In the genomic region with DNA sequence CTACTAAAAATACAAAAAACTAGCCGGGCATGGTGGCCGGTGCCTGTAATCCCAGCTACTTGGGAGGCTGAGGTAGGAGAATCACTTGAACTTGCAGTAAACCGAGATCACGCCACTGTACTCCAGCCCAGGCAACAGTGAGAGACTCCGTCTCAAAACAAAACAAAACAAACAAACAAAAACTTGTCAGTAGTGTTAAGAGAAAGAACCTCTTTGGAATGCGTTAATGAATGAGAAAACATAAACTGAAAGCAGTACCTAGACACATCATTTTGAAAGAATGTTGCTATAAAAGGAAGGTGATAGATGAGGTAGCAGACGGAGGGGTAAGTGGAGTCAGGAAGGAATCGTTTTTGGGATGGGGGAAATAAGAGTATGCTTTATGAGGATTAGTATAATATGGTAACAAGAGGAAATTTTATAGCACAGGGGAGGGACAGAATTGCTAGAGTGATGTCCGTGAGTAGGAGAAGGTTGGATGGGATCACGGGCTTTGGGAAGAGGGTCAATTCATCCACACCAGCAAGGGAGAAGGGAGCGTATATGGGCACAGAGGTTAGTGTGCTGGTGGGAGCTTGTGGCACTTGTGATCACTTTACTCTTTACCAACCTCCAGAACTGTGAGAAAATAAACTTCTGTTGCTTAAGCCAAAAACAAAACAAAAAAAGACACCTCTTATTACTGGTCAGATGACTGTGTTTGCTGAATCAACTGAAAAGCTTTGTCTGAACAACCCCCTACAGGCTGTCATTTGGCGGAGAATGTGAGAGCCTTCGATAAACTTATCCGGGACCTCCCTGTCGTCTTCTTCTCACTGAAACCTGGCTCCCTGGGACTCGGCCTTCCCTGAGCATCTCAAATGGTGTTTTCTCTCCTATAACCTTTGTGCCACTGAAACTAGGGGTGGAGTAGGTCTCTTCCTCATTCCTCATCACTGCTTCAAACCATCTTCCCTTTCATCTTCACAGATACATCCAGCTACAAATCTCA, we compare ENCODE assay signal across 27 cellular contexts. TPM values are rescaled to one million over a fixed set of nuclear protein-coding genes. Genes with fewer than 3 reads are reported as not detected.
DNase-seq lines count a peak whose midpoint lies in the region; ATAC-seq, FAIRE-seq and TF ChIP-seq lines count a peak whose summit lies in the region.
"Had no signal": no experiment of that assay in that cellular context is flagged by ENCODE, and none has a peak within 500 bp of the region (broad histone marks: within the 10 kb centered on the region; RNA-seq: fewer than 3 reads in every experiment).

No MANE protein-coding gene starts in this region.

- H2AFZ ChIP-seq in SK-N-SH (ENCODE audit: low read depth): no peak overlapping the region

- H3K9ac ChIP-seq in SK-N-SH: no peak overlapping the region
- H3K9ac ChIP-seq in HUES48 (ENCODE audit: low read depth, low read length): no peak overlapping the region

- H3F3A ChIP-seq in SK-N-SH (replicated peaks; ENCODE audit: insufficient read depth): no peaks in the 10 kb centered on the region

- no peaks in the 10 kb centered on the region for H3K27me3 Mint-ChIP-seq in MCF 10A (ENCODE audit: insufficient read depth, unreplicated experiment)

- no peaks in the 10 kb centered on the region; the same call in 1 of the 2 replicates for H3K27me3 ChIP-seq in SK-N-SH (ENCODE audit: insufficient read depth)
- no peaks in the 10 kb centered on the region for H3K27me3 ChIP-seq in HUES48 (ENCODE audit: control insufficient read depth, insufficient read depth, low read length)
- H3K27me3 ChIP-seq in bronchial epithelial cell (ENCODE audit: control insufficient read depth, insufficient read depth, low read length): no peaks in the 10 kb centered on the region

- no peak for TF ChIP-seq EP300 in SK-N-SH (IDR thresholded peaks at IDR 0.05; ENCODE audit: borderline replicate concordance in 1 of 2, low read depth in 1 of 2, low read length in 1 of 2)

- no peaks in the 10 kb centered on the region for H3K9me2 ChIP-seq in SK-N-SH

- H3K36me3 ChIP-seq in SK-N-SH (replicated peaks in 1 of 2; ENCODE audit: control insufficient read depth in 1 of 2, insufficient read depth in 2 of 2, low read length in 1 of 2) (no peaks in the 10 kb centered on the region), HUES48 (ENCODE audit: control insufficient read depth, insufficient read depth, low read length) (no peaks in the 10 kb centered on the region), bronchial epithelial cell (ENCODE audit: control insufficient read depth, insufficient read depth, low read length) (no peaks in the 10 kb centered on the region)
- H3K36me3 ChIP-seq: prostate gland had no signal

- H3K4me3 ChIP-seq in SK-N-SH (ENCODE audit: low read depth in 2 of 2, low read length in 1 of 2) (no peak overlapping the region), HUES48 (ENCODE audit: low read depth, low read length) (no peak overlapping the region), bronchial epithelial cell (ENCODE audit: low read depth, low read length) (no peak overlapping the region)
- H3K4me3 ChIP-seq: prostate gland, smooth muscle cell had no signal

- ATAC-seq in SK-N-SH treated with all-trans-retinoic acid at 6 μM for 48 hours: peak; percentile 39; the same call in 2 of the 3 replicates

- H3K9me3 ChIP-seq in SK-N-SH: no peaks in the 10 kb centered on the region
- no peaks in the 10 kb centered on the region for H3K9me3 ChIP-seq in HUES48 (ENCODE audit: control insufficient read depth, insufficient read depth, low read length)
- H3K9me3 ChIP-seq: prostate gland had no signal

- H4K20me1 ChIP-seq in SK-N-SH (ENCODE audit: insufficient read depth): no peaks in the 10 kb centered on the region

- TF ChIP-seq RAD21 in SK-N-SH (IDR thresholded peaks at IDR 0.05; ENCODE audit: low read length): no peak

- H3K36me3 Mint-ChIP-seq in MCF 10A (ENCODE audit: insufficient read depth, unreplicated experiment): no peaks in the 10 kb centered on the region
- H3K36me3 Mint-ChIP-seq: activated naive CD8-positive, alpha-beta T cell; mesothelial cell of epicardium had no signal

- H3K4me3 Mint-ChIP-seq in MCF 10A (ENCODE audit: unreplicated experiment): no peak overlapping the region
- H3K4me3 Mint-ChIP-seq: activated naive CD8-positive, alpha-beta T cell; mesothelial cell of epicardium; nephron progenitor cell had no signal

- no TSS peak for BruUV-seq in MCF 10A (replicated peaks; lab: Mats Ljungman, UMichigan)

- no peaks in the 10 kb centered on the region for H3K9me3 Mint-ChIP-seq in MCF 10A (ENCODE audit: unreplicated experiment)
- H3K9me3 Mint-ChIP-seq: mesothelial cell of epicardium, nephron progenitor cell had no signal

- DNase-seq in SK-N-SH (no peak), bronchial epithelial cell (ENCODE audit: low read depth) (peak; percentile 69), renal cortical epithelial cell (ENCODE audit: low read depth) (peak; percentile 79), NCI-H524 (lab: John Stamatoyannopoulos, UW) (no peak), MCF 10A (ENCODE audit: unreplicated experiment) (no peak), NCI-H128 (lab: John Stamatoyannopoulos, UW; ENCODE audit: unreplicated experiment) (no peak)
- DNase-seq: cortex of kidney; DMS153; foreskin fibroblast; HCEC 1CT; hypothalamus; NCI-H1694; NCI-H345; nephron progenitor cell; SHP77; stimulated activated CD8-positive, alpha-beta memory T cell treated with anti-CD3 and anti-CD28 coated beads, Interleukin-4, amount 100 ng/mL, for 48 hours; substantia nigra; T-helper 2 cell had no signal

- H3K79me2 ChIP-seq in SK-N-SH (ENCODE audit: insufficient read depth): no peaks in the 10 kb centered on the region

- peaks cover 10% of the 10 kb centered on the region for H3K4me1 Mint-ChIP-seq in MCF 10A (ENCODE audit: insufficient read depth, unreplicated experiment)
- H3K4me1 Mint-ChIP-seq: mesothelial cell of epicardium had no signal

- FAIRE-seq in bronchial epithelial cell (lab: Jason Lieb, UNC): no peak
- FAIRE-seq: A204.1, endothelial cell of umbilical vein had no signal

- CTCF ChIA-PET in SK-N-SH (lab: Yijun Ruan, JAX) (interaction anchor here (2.0 kb wide), 1 partner anchor 14 kb away, joined by 10 read pairs; no protein-coding TSS in a partner anchor), MCF 10A (lab: Yijun Ruan, JAX) (interaction anchor here (0.8 to 3.1 kb wide), 9 partner anchors 11 to 1481 kb away, joined by 3 to 17 read pairs (median 4); no protein-coding TSS in a partner anchor)

- TF ChIP-seq CTCF in SK-N-SH (IDR thresholded peaks at IDR 0.05) (no peak), bronchial epithelial cell (IDR thresholded peaks at IDR 0.05; ENCODE audit: insufficient read depth, low read length, severe bottlenecking) (no peak), MCF 10A (IDR thresholded peaks at IDR 0.05; ENCODE audit: unreplicated experiment) (no peak)

- 34% methylated on average over 16 of the region's 16 CpGs for WGBS in SK-N-SH (ENCODE audit: low lambda C conversion rate)

- H3K4me1 ChIP-seq in SK-N-SH (ENCODE audit: control insufficient read depth in 1 of 2, insufficient read depth in 2 of 2, low read depth in 1 of 2, low read length in 1 of 2): no peaks in the 10 kb centered on the region
- H3K4me1 ChIP-seq in HUES48 (ENCODE audit: control insufficient read depth, insufficient read depth, low read length): peaks cover 18% of the 10 kb centered on the region
- H3K4me1 ChIP-seq: prostate gland had no signal

- H3K27ac Mint-ChIP-seq in MCF 10A (ENCODE audit: low read depth, unreplicated experiment): no peak overlapping the region
- H3K27ac Mint-ChIP-seq: activated naive CD8-positive, alpha-beta T cell; mesothelial cell of epicardium; nephron progenitor cell had no signal

- no peak overlapping the region for H3K4me2 ChIP-seq in SK-N-SH
- H3K4me2 ChIP-seq: smooth muscle cell had no signal

- H3K27ac ChIP-seq in SK-N-SH (ENCODE audit: low read depth in 2 of 2, low read length in 1 of 2): no peak overlapping the region
- peak overlapping the region; percentile 21 for H3K27ac ChIP-seq in HUES48 (ENCODE audit: low read depth, low read length)
- H3K27ac ChIP-seq: C4-2B, prostate gland had no signal

- intact Hi-C loops in MCF 10A (cut with micrococcal nuclease): no loop called here

- POLR2A ChIA-PET in SK-N-SH (lab: Yijun Ruan, JAX): no interaction called here
- POLR2A ChIA-PET in MCF 10A (lab: Yijun Ruan, JAX): interaction anchor here (0.6 to 4.3 kb wide), 5 partner anchors 10 to 1263 kb away, joined by 3 to 20 read pairs (median 5); no protein-coding TSS in a partner anchor

TF ChIP-seq in SK-N-SH treated with all-trans-retinoic acid at 6 μM for 48 hours, 23 proteins besides CTCF, POLR2A, EP300 and RAD21 (continues in another document):
- TF ChIP-seq ZFP3 (CRISPR knock-in tag; IDR thresholded peaks at IDR 0.05) (no peak), ZFP30 (CRISPR knock-in tag; IDR thresholded peaks at IDR 0.05) (no peak), BACH2 (CRISPR knock-in tag; IDR thresholded peaks at IDR 0.05; ENCODE audit: borderline replicate concordance) (no peak), ESRRG (CRISPR knock-in tag; IDR thresholded peaks at IDR 0.05) (no peak), RARB (CRISPR knock-in tag; IDR thresholded peaks at IDR 0.05) (no peak), CSDC2 (CRISPR knock-in tag; IDR thresholded peaks at IDR 0.05) (no peak), SNAI2 (CRISPR knock-in tag; IDR thresholded peaks at IDR 0.05) (no peak), GLIS3 (CRISPR knock-in tag; IDR thresholded peaks at IDR 0.05) (no peak), ZNF70 (CRISPR knock-in tag; IDR thresholded peaks at IDR 0.05) (no peak)

TF ChIP-seq in SK-N-SH, 30 proteins besides CTCF, POLR2A, EP300 and RAD21 (continues in another document):
- TF ChIP-seq NRF1 (IDR thresholded peaks at IDR 0.05; ENCODE audit: low read depth, low read length) (no peak), RCOR1 (IDR thresholded peaks at IDR 0.05; ENCODE audit: low read length) (no peak), FOXJ3 (CRISPR knock-in tag; IDR thresholded peaks at IDR 0.05) (no peak)
- TF ChIP-seq, protein P1, sequence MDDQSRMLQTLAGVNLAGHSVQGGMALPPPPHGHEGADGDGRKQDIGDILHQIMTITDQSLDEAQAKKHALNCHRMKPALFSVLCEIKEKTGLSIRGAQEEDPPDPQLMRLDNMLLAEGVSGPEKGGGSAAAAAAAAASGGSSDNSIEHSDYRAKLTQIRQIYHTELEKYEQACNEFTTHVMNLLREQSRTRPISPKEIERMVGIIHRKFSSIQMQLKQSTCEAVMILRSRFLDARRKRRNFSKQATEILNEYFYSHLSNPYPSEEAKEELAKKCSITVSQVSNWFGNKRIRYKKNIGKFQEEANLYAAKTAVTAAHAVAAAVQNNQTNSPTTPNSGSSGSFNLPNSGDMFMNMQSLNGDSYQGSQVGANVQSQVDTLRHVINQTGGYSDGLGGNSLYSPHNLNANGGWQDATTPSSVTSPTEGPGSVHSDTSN (IDR thresholded peaks at IDR 0.05): no peak

RNA-seq across cellular contexts. Expression of a gene that starts 48.9 kb away (rescaled TPM):
- 0.02 and 0.07 TPM in 2 replicates for polyA plus RNA-seq in SK-N-SH (2012; rRNA removed)
- 0.05 TPM in 2 replicates for polyA plus RNA-seq in SK-N-SH (2012; cell fraction: cytosol; rRNA removed)
- 0.07 TPM in 1 of 2 replicates, not detected in the other for polyA plus RNA-seq in SK-N-SH (2012; cell fraction: nucleus; rRNA removed)
- 3.4 and 6.3 TPM in 2 replicates for total RNA-seq in bronchial epithelial cell
- total RNA-seq in renal cortical epithelial cell: 2.3 and 11.2 TPM in 2 replicates
- total RNA-seq in MCF 10A (2022): 78.2 and 87.4 TPM in 2 replicates
- total RNA-seq: endothelial cell of umbilical vein had no signal

RNA-seq across cellular contexts. Expression of a gene that starts 57.4 kb away (rescaled TPM):
- polyA plus RNA-seq in SK-N-SH (2012; rRNA removed): 0.13 and 0.29 TPM in 2 replicates
- 0.21 and 0.26 TPM in 2 replicates for polyA plus RNA-seq in SK-N-SH (2012; cell fraction: cytosol; rRNA removed)
- polyA plus RNA-seq in SK-N-SH (2012; cell fraction: nucleus; rRNA removed): 0.16 and 0.25 TPM in 2 replicates
- 10.3 and 15.5 TPM in 2 replicates for total RNA-seq in bronchial epithelial cell
- total RNA-seq in renal cortical epithelial cell: 27.8 and 59.4 TPM in 2 replicates
- 0.63 and 0.96 TPM in 2 replicates for total RNA-seq in MCF 10A (2022)

Comparison
In these comparisons a context has a peak if more than half of its experiments do, and no peak if none do; other contexts are left out.
1. DNase-seq: peak in bronchial epithelial cell (single experiment) and renal cortical epithelial cell (single experiment); none in SK-N-SH (single experiment), NCI-H524 (0 of 2), MCF 10A (single experiment) and NCI-H128 (single experiment).